16 cellular contexts compared by ENCODE assay signal in the genomic region with DNA sequence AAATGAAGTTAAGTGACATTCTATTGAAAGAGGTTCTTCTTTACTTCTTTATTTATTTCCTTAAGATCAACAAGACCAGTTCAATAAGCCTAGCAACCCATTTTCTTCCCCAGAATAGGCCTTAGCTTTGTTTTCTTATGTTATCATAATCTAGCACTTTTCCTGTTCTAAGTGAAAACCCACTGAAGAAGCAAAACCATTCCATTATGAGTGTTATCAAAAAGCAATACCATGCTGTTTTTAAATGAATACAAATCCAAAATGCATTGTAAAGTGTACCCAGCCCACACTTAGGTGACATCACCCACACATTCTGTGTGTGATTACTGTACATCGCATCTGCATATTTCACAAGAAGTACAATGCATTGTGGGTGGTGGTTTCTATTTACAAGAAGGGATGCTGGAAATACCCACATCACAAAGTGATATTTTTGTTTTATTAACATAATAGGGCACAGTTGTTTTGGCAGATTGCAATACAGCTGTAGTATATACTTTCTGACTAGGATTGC.
DNase-seq lines count a peak whose midpoint lies in the region; ATAC-seq, FAIRE-seq and TF ChIP-seq lines count a peak whose summit lies in the region.
"Had no signal": no experiment of that assay in that cellular context is flagged by ENCODE, and none has a peak within 500 bp of the region (broad histone marks: within the 10 kb centered on the region; RNA-seq: fewer than 3 reads in every experiment).

No MANE protein-coding gene starts in this region.

- peak overlapping the region; percentile 20 for H2AFZ ChIP-seq in ACC112 (ENCODE audit: low read length, unreplicated experiment)

- H3K36me3 ChIP-seq in ACC112 (ENCODE audit: insufficient read depth, low read length) (no peaks in the 10 kb centered on the region), bronchial epithelial cell (ENCODE audit: control insufficient read depth, insufficient read depth, low read length) (no peaks in the 10 kb centered on the region)
- H3K36me3 ChIP-seq: BE2C, gastroesophageal sphincter had no signal

- no peak for FAIRE-seq in bronchial epithelial cell (lab: Jason Lieb, UNC)
- FAIRE-seq: colon, keratinocyte had no signal

- no peak for TF ChIP-seq CTCF in bronchial epithelial cell (IDR thresholded peaks at IDR 0.05; ENCODE audit: insufficient read depth, low read length, severe bottlenecking)

- ATAC-seq in GM18867 (IDR thresholded peaks at IDR 0.05; ENCODE audit: unreplicated experiment) (peak; percentile 64), HG03159 (IDR thresholded peaks at IDR 0.05; ENCODE audit: unreplicated experiment) (no peak), GM21381 (IDR thresholded peaks at IDR 0.05; ENCODE audit: unreplicated experiment) (no peak), HG03280 (IDR thresholded peaks at IDR 0.05; ENCODE audit: unreplicated experiment) (no peak)
- ATAC-seq: gastroesophageal sphincter had no signal

- no peak overlapping the region for H3K4me3 ChIP-seq in ACC112 (ENCODE audit: low read depth, low read length)
- H3K4me3 ChIP-seq in bronchial epithelial cell (ENCODE audit: low read depth, low read length), result no peak overlapping the region
- H3K4me3 ChIP-seq: gastroesophageal sphincter had no signal

- H3K79me2 ChIP-seq in ACC112 (ENCODE audit: control insufficient read depth, insufficient read depth, low read length, unreplicated experiment), result no peaks in the 10 kb centered on the region

- peak; percentile 12 for DNase-seq in LHCN-M2 (ENCODE audit: low read depth)
- DNase-seq in bronchial epithelial cell (ENCODE audit: low read depth), result peak; percentile 72
- no peak for DNase-seq in GM19238 (ENCODE audit: insufficient read length, low spot score)
- DNase-seq: activated CD4-positive, alpha-beta T cell treated with anti-CD3 and anti-CD28 coated beads for 1 hour; activated naive CD4-positive, alpha-beta T cell treated with anti-CD3 and anti-CD28 coated beads, Interleukin-2, amount 10 ng/mL, durations not matched to agents 7 days and 5 days; BE2C; H9; stimulated activated CD4-positive, alpha-beta T cell treated with anti-CD3 and anti-CD28 coated beads, Interleukin-4, amount 100 ng/mL, for 24 hours had no signal

- H3K27me3 ChIP-seq in ACC112 (ENCODE audit: insufficient read depth, low read length) (no peaks in the 10 kb centered on the region), bronchial epithelial cell (ENCODE audit: control insufficient read depth, insufficient read depth, low read length) (no peaks in the 10 kb centered on the region)
- H3K27me3 ChIP-seq: BE2C, gastroesophageal sphincter had no signal

- H3K4me1 ChIP-seq in ACC112 (ENCODE audit: control insufficient read depth, insufficient read depth, low read length, unreplicated experiment), result no peaks in the 10 kb centered on the region
- H3K4me1 ChIP-seq: BE2C, gastroesophageal sphincter had no signal

- H3K27ac ChIP-seq in ACC112 (ENCODE audit: low read depth, low read length), result no peak overlapping the region
- H3K27ac ChIP-seq: gastroesophageal sphincter had no signal
